24 cellular contexts compared by ENCODE assay signal in genomic region chr5:151551985-151552384, GRCh38. TPM values are rescaled to one million over a fixed set of nuclear protein-coding genes. Genes with fewer than 3 reads are reported as not detected.
"Had no signal": no experiment of that assay in that cellular context is flagged by ENCODE, and none has a peak within 500 bp of the region (broad histone marks: within the 10 kb centered on the region; RNA-seq: fewer than 3 reads in every experiment).

No MANE protein-coding gene starts in this region.

- H3K79me2 ChIP-seq: hepatocyte had no signal

- H3K36me3 ChIP-seq: esophagus muscularis mucosa, gastroesophageal sphincter, heart left ventricle, left lung, lower lobe of right lung had no signal

- H3K4me3 ChIP-seq: coronary artery, dorsolateral prefrontal cortex, esophagus muscularis mucosa, gastroesophageal sphincter, heart left ventricle, hepatocyte, left lung, lower lobe of right lung, mucosa of descending colon had no signal

- H2AFZ ChIP-seq: hepatocyte had no signal

- H3K9me3 Mint-ChIP-seq: mesothelial cell of epicardium had no signal

- H3K4me2 ChIP-seq: hepatocyte had no signal

- H3K27ac Mint-ChIP-seq: immature natural killer cell, mesothelial cell of epicardium had no signal

- H3K27me3 ChIP-seq: dorsolateral prefrontal cortex, esophagus muscularis mucosa, gastroesophageal sphincter, heart left ventricle, hepatocyte, left lung had no signal

- H3K4me3 Mint-ChIP-seq: immature natural killer cell, mesothelial cell of epicardium had no signal

- FAIRE-seq: colon, endothelial cell of umbilical vein, keratinocyte had no signal

- ATAC-seq: gastroesophageal sphincter, heart left ventricle, left cardiac atrium, left lung, left ventricle myocardium superior, lower lobe of right lung, mucosa of descending colon had no signal

- H3K27ac ChIP-seq: coronary artery, dorsolateral prefrontal cortex, esophagus muscularis mucosa, gastroesophageal sphincter, heart left ventricle, hepatocyte, left lung, lower lobe of right lung had no signal

- H3K9me3 ChIP-seq: esophagus muscularis mucosa, gastroesophageal sphincter, heart left ventricle, left lung, lower lobe of right lung, mucosa of descending colon had no signal

- H3K4me1 Mint-ChIP-seq: immature natural killer cell had no signal

- DNase-seq: dermis blood vessel endothelial cell; effector CD4-positive, alpha-beta T cell; effector memory CD4-positive, alpha-beta T cell; foreskin melanocyte; heart left ventricle; hypothalamus; immature natural killer cell; left cardiac atrium; left lung; left ventricle myocardium superior; lower lobe of right lung; mesenchymal stem cell; mucosa of descending colon had no signal

- H3K4me1 ChIP-seq: esophagus muscularis mucosa, gastroesophageal sphincter, heart left ventricle, left lung, lower lobe of right lung had no signal

RNA-seq across cellular contexts. Expression of gene FAT2, which starts 39.1 kb away (rescaled TPM):
- total RNA-seq: endothelial cell of umbilical vein, esophagus muscularis mucosa, left ventricle myocardium superior, lung microvascular endothelial cell, mucosa of descending colon had no signal
- polyA plus RNA-seq: endothelial cell of umbilical vein, fibroblast of lung, immature natural killer cell had no signal
